ENCODE assay signal across 25 cellular contexts in genomic region chr1:1043411-1043810, GRCh38. TPM values are rescaled to one million over a fixed set of nuclear protein-coding genes. Genes with fewer than 3 reads are reported as not detected.
"Had no signal": no experiment of that assay in that cellular context is flagged by ENCODE, and none has a peak within 500 bp of the region (broad histone marks: within the 10 kb centered on the region; RNA-seq: fewer than 3 reads in every experiment).

No MANE protein-coding gene starts in this region.

- H3K27ac ChIP-seq: HL-60, KMS-11 had no signal

- H3K36me3 Mint-ChIP-seq: IgD-negative memory B cell had no signal

- DNase-seq: Kasumi-1, MV-4-11, NCI-H1048, NCI-H1105, NCI-H1417, NCI-H1436 treated with DMSO at 0.1 percent for 48 hours, NCI-H1694, NCI-H187 treated with DMSO at 0.1 percent for 48 hours, NCI-H2081, NCI-H2107, NCI-H2227 treated with DMSO at 0.1 percent for 48 hours, NCI-H446, NCI-H510A, NCI-H524 treated with DMSO at 0.1 percent for 48 hours, NCI-H69, NCI-H774, RPMI8226, SHP77, SK-N-SH had no signal

- ATAC-seq: K562 had no signal

- H3K9me3 Mint-ChIP-seq: IgD-negative memory B cell had no signal

RNA-seq across cellular contexts. Expression of gene RNF223, which starts 30.7 kb away (rescaled TPM):
- total RNA-seq: M059J, SK-MEL-5 had no signal
